ENCODE assay signal across 14 cellular contexts in genomic region chr10:114017266-114017665, GRCh38. TPM values are rescaled to one million over a fixed set of nuclear protein-coding genes. Genes with fewer than 3 reads are reported as not detected.
A peak's percentile ranks its signal among the peaks of the same experiment; 100 is the strongest.
DNase-seq lines count a peak whose midpoint lies in the region; ATAC-seq and TF ChIP-seq lines count a peak whose summit lies in the region.
"Had no signal": no experiment of that assay in that cellular context is flagged by ENCODE, and none has a peak within 500 bp of the region (broad histone marks: within the 10 kb centered on the region; RNA-seq: fewer than 3 reads in every experiment).

No MANE protein-coding gene starts in this region.

- intact Hi-C loops in OCI-LY7 (cut with micrococcal nuclease; ENCODE audit: unreplicated experiment), result no loop called here
- intact Hi-C loops in esophagus muscularis mucosa (cut with DNase I), result no loop called here

- no peak for ATAC-seq in GM21529 (IDR thresholded peaks at IDR 0.05; ENCODE audit: unreplicated experiment)
- no peak for ATAC-seq in GM21717 (IDR thresholded peaks at IDR 0.05; ENCODE audit: unreplicated experiment)
- ATAC-seq: A549, K562 had no signal

- DNase-seq in DMS 273 treated with DMSO at 0.1 percent for 48 hours (lab: John Stamatoyannopoulos, UW) (peak; percentile 14), OCI-LY7 (ENCODE audit: low spot score) (no peak), esophagus muscularis mucosa (ENCODE audit: extremely low spot score) (peak; percentile 45), superior temporal gyrus (ENCODE audit: extremely low spot score) (peak; percentile 74), NCI-H146 (lab: John Stamatoyannopoulos, UW) (no peak), NCI-H69 (lab: John Stamatoyannopoulos, UW) (no peak)
- DNase-seq: CD4-positive, CD25-positive, alpha-beta regulatory T cell; DMS79; HCEC 1CT had no signal

- no peak overlapping the region for H3K4me3 ChIP-seq in OCI-LY7 (ENCODE audit: low read depth, low read length, poor library complexity, severe bottlenecking)
- no peak overlapping the region for H3K4me3 ChIP-seq in esophagus muscularis mucosa
- H3K4me3 ChIP-seq: A549, K562 had no signal

- peak overlapping the region; percentile 5 for H3K4me2 ChIP-seq in OCI-LY7 (ENCODE audit: low read length)
- H3K4me2 ChIP-seq: A549 had no signal

- H3K4me1 ChIP-seq in OCI-LY7 (ENCODE audit: insufficient read depth, low read length, poor library complexity, severe bottlenecking) (peaks cover 13% of the 10 kb centered on the region), esophagus muscularis mucosa (peaks cover 0 to 13% (median 9%) of the 10 kb centered on the region in 4 donors)
- H3K4me1 ChIP-seq: A549 had no signal

- no peaks in the 10 kb centered on the region for H3K36me3 ChIP-seq in OCI-LY7 (ENCODE audit: insufficient read depth, low read length)
- no peaks in the 10 kb centered on the region for H3K36me3 ChIP-seq in esophagus muscularis mucosa

- TF ChIP-seq EP300 in esophagus muscularis mucosa (IDR thresholded peaks at IDR 0.05), result no peak

- H3K27ac ChIP-seq in OCI-LY7 (ENCODE audit: low read depth, low read length, poor library complexity, severe bottlenecking) (no peak overlapping the region), esophagus muscularis mucosa (replicated peaks in 1 of 4) (no peak overlapping the region)
- H3K27ac ChIP-seq: A549, HL-60 had no signal

- no TSS peak for BruUV-seq in OCI-LY7 (replicated peaks; lab: Mats Ljungman, UMichigan)

- H3K9me3 ChIP-seq in OCI-LY7 (ENCODE audit: low read length) (peaks cover 15% of the 10 kb centered on the region; the same call in 1 of the 2 replicates), esophagus muscularis mucosa (no peaks in the 10 kb centered on the region)
- H3K9me3 ChIP-seq: A549 had no signal

- H2AFZ ChIP-seq in OCI-LY7 (ENCODE audit: low read length), result no peak overlapping the region; the same call in 1 of the 2 replicates

- H3K9me2 ChIP-seq in OCI-LY7 (ENCODE audit: insufficient read depth, low read length), result no peaks in the 10 kb centered on the region

- H3K79me2 ChIP-seq in OCI-LY7 (ENCODE audit: insufficient read depth, low read depth, low read length), result no peaks in the 10 kb centered on the region

- CTCF ChIA-PET in OCI-LY7 (lab: Charles Lee; ENCODE audit: unreplicated experiment), result no interaction called here

- no peak for TF ChIP-seq POLR2A in esophagus muscularis mucosa (IDR thresholded peaks at IDR 0.05; ENCODE audit: low read depth)

- no peaks in the 10 kb centered on the region for H3K27me3 ChIP-seq in esophagus muscularis mucosa

- 74% methylated on average over 6 of the region's 6 CpGs for WGBS in esophagus muscularis mucosa

- TF ChIP-seq CTCF in OCI-LY7 (conservative IDR thresholded peaks at IDR 0.05; ENCODE audit: low read length) (no peak), esophagus muscularis mucosa (IDR thresholded peaks at IDR 0.05) (no peak)

- H4K20me1 ChIP-seq in OCI-LY7 (ENCODE audit: insufficient read depth, low read length), result no peaks in the 10 kb centered on the region

- POLR2A ChIA-PET in OCI-LY7 (lab: Charles Lee), result interaction anchor here (0.6 to 1.7 kb wide), 11 partner anchors 7 to 301 kb away, joined by 3 to 5 read pairs (median 3); no protein-coding TSS in a partner anchor

RNA-seq across cellular contexts. Expression of gene ADRB1, which starts 26.4 kb away (rescaled TPM):
- total RNA-seq in OCI-LY7 (2014; rRNA removed; shearing (Covaris generic)), result 1.1 and 2.0 TPM in 2 replicates
- total RNA-seq in OCI-LY7 (2022), result 1.3 and 1.4 TPM in 2 replicates
- total RNA-seq in esophagus muscularis mucosa, result 10 to 100 TPM in 3 of 4 donors, 1 to 10 TPM in 1; 4.2 to 25.3 (median 12.3) TPM

Comparison
In these comparisons a context has a peak if more than half of its experiments do, and no peak if none do; other contexts are left out.
1. DNase-seq: peak in DMS 273 treated with DMSO at 0.1 percent for 48 hours (single experiment), esophagus muscularis mucosa (single experiment) and superior temporal gyrus (single experiment); none in OCI-LY7 (single experiment), NCI-H146 (single experiment) and NCI-H69 (single experiment).